9 cellular contexts compared by ENCODE assay signal in the genomic region with DNA sequence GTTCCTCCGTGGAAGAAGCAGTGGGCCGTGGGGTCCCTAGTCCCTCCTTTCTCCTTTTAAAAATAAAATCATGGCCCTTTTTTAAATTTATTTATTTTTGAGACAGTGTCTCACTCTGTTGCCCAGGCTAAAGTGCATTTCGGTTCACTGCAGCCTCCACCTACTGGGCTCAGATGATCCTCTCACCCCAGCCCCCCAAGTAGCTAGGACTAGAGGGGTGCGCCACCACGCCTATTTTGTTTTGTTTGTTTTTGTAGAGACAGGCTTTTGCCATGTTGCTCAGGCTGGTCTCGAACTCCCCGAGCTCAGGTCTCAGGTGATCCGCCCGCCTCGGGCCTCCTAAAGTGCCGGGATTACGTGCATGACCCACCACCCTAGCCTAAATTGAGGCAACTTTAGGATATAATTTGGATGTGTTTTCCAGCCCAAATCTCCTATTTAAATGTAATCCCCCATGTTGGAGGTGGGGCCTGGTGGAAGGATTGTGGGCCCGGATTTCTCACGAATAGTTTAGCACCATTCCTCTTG. TPM values are rescaled to one million over a fixed set of nuclear protein-coding genes. Genes with fewer than 3 reads are reported as not detected.
DNase-seq lines count a peak whose midpoint lies in the region; ATAC-seq and TF ChIP-seq lines count a peak whose summit lies in the region.
"Had no signal": no experiment of that assay in that cellular context is flagged by ENCODE, and none has a peak within 500 bp of the region (broad histone marks: within the 10 kb centered on the region; RNA-seq: fewer than 3 reads in every experiment).

No MANE protein-coding gene starts in this region.

- H3K9me2 ChIP-seq in Karpas-422 (replicated peaks; ENCODE audit: insufficient read depth, low read length), result no peaks in the 10 kb centered on the region

- TF ChIP-seq CTCF in brain (conservative IDR thresholded peaks at IDR 0.05), result no peak

- peaks cover 26% of the 10 kb centered on the region for H3K4me1 ChIP-seq in BLaER1
- H3K4me1 ChIP-seq in Karpas-422 (ENCODE audit: low read length), result peaks cover 22% of the 10 kb centered on the region
- peaks cover 9% of the 10 kb centered on the region for H3K4me1 ChIP-seq in muscle layer of colon (ENCODE audit: insufficient read depth, low read length)

- no peak for ATAC-seq in GM18870 (IDR thresholded peaks at IDR 0.05; ENCODE audit: unreplicated experiment)

- DNase-seq in Karpas-422 (peak; percentile 57), inferior parietal cortex (ENCODE audit: extremely low spot score) (no peak), NCI-H187 treated with DMSO at 0.1 percent for 48 hours (lab: John Stamatoyannopoulos, UW) (no peak), HUDEP-2 (lab: John Stamatoyannopoulos, UW; ENCODE audit: unreplicated experiment in 76 of 76) (no peak)
- DNase-seq: nephron progenitor cell had no signal

- peak overlapping the region; percentile 86 to 99 (median 98) for H3K27ac Mint-ChIP-seq in brain
- H3K27ac Mint-ChIP-seq: nephron progenitor cell had no signal

- peaks cover 15 to 51% (median 17%) of the 10 kb centered on the region in 5 experiments for H3K9me3 Mint-ChIP-seq in brain

- peak overlapping the region; percentile 95 to 98 (median 96) for H3K4me3 Mint-ChIP-seq in brain
- H3K4me3 Mint-ChIP-seq: nephron progenitor cell had no signal

- H3K27me3 Mint-ChIP-seq in brain, result peaks cover 9% of the 10 kb centered on the region

- peaks cover 38% of the 10 kb centered on the region for H3K9me3 ChIP-seq in BLaER1
- peaks cover 25% of the 10 kb centered on the region for H3K9me3 ChIP-seq in Karpas-422 (ENCODE audit: low read length)
- H3K9me3 ChIP-seq in muscle layer of colon (ENCODE audit: low read length), result no peaks in the 10 kb centered on the region

- H3K27ac ChIP-seq in BLaER1 (peak overlapping the region; percentile 99), Karpas-422 (ENCODE audit: low read length) (peak overlapping the region; percentile 86), muscle layer of colon (ENCODE audit: low read depth, low read length) (peak overlapping the region; percentile 40)

- H3K79me2 ChIP-seq in Karpas-422 (ENCODE audit: low read length), result peaks cover 56% of the 10 kb centered on the region

- H3K9ac ChIP-seq in BLaER1 (peak overlapping the region; percentile 99), Karpas-422 (ENCODE audit: low read length) (peak overlapping the region; percentile 81), muscle layer of colon (ENCODE audit: low read length) (peak overlapping the region; percentile 97)

- H3K4me2 ChIP-seq in BLaER1 (peak overlapping the region; percentile 89), Karpas-422 (ENCODE audit: low read depth, low read length, poor library complexity, severe bottlenecking) (peak overlapping the region; percentile 78)

- H3K4me3 ChIP-seq in BLaER1, result peak overlapping the region; percentile 93
- H3K4me3 ChIP-seq in Karpas-422 (ENCODE audit: low read length), result peak overlapping the region; percentile 73
- H3K4me3 ChIP-seq in muscle layer of colon (ENCODE audit: low read depth in 1 of 2, low read length in 2 of 2), result peak overlapping the region; percentile 81 to 98

- peaks cover 43% of the 10 kb centered on the region for H3K36me3 Mint-ChIP-seq in brain

- H3K27me3 ChIP-seq in BLaER1 (no peaks in the 10 kb centered on the region), Karpas-422 (ENCODE audit: low read length) (no peaks in the 10 kb centered on the region), muscle layer of colon (ENCODE audit: control insufficient read depth in 1 of 2, insufficient read depth in 2 of 2, low read length in 2 of 2) (no peaks in the 10 kb centered on the region)

- H3K36me3 ChIP-seq in BLaER1 (peaks cover 38% of the 10 kb centered on the region), Karpas-422 (ENCODE audit: insufficient read depth, low read length) (peaks cover 44% of the 10 kb centered on the region), muscle layer of colon (ENCODE audit: insufficient read depth, low read length) (no peaks in the 10 kb centered on the region)

- peaks cover 35% of the 10 kb centered on the region for H3K4me1 Mint-ChIP-seq in brain
- H3K4me1 Mint-ChIP-seq: nephron progenitor cell had no signal

- H4K20me1 ChIP-seq in BLaER1 (no peaks in the 10 kb centered on the region), Karpas-422 (ENCODE audit: insufficient read depth, low read depth, low read length) (no peaks in the 10 kb centered on the region)

- H2AFZ ChIP-seq in Karpas-422 (ENCODE audit: low read length), result no peak overlapping the region

RNA-seq across cellular contexts. Expression of a gene that starts 0.8 kb away (rescaled TPM):
- total RNA-seq in Karpas-422 (2014; rRNA removed; shearing (Covaris generic); ENCODE audit: low replicate concordance), result 42.9 and 82.3 TPM in 2 replicates
- 4.9 TPM for polyA plus RNA-seq in brain (ENCODE audit: insufficient read depth, low read depth, low replicate concordance)

Comparison
In these comparisons a context has a peak if more than half of its experiments do, and no peak if none do; other contexts are left out.
1. H3K27ac ChIP-seq: peak in every context shown above with its lines; median percentile 99 in BLaER1; 86 in Karpas-422; 40 in muscle layer of colon.